25 cellular contexts compared by ENCODE assay signal in the genomic region with DNA sequence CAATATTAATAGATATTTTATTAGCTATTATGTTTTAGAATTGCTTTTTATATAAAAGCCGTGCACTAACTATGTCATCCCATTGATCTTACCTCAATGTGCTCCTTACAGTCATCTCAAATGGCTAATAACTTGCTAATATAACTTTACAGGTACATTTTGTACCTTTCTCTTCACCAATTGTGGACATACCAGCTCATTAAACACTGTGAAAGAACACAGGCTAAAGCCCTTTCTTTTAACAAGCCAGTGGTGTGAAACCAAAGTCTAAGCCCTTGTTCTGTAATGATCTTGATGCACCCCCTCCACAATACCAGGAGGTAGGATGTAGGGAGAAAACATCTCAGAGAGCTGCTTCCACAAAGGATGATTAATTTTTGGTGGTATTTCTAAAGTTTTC.
"Had no signal": no experiment of that assay in that cellular context is flagged by ENCODE, and none has a peak within 500 bp of the region (broad histone marks: within the 10 kb centered on the region; RNA-seq: fewer than 3 reads in every experiment).

No MANE protein-coding gene starts in this region.

- ATAC-seq: effector memory CD8-positive, alpha-beta T cell; esophagus mucosa; foreskin keratinocyte; gastrocnemius medialis; gastroesophageal sphincter; heart left ventricle; heart right ventricle had no signal

- H3K36me3 ChIP-seq: colonic mucosa, esophagus muscularis mucosa, esophagus squamous epithelium, gastrocnemius medialis, gastroesophageal sphincter, heart left ventricle, heart right ventricle had no signal

- H3K9me3 ChIP-seq: colonic mucosa, gastrocnemius medialis had no signal

- H3K4me3 ChIP-seq: colonic mucosa, coronary artery, dorsolateral prefrontal cortex, esophagus muscularis mucosa, esophagus squamous epithelium, gastrocnemius medialis, gastroesophageal sphincter, heart left ventricle, heart right ventricle had no signal

- H3K27me3 ChIP-seq: colonic mucosa, dorsolateral prefrontal cortex, esophagus muscularis mucosa, esophagus squamous epithelium, foreskin keratinocyte, gastrocnemius medialis, gastroesophageal sphincter, heart left ventricle, heart right ventricle had no signal

- DNase-seq: colonic mucosa; cortex of kidney; dermis blood vessel endothelial cell; dorsolateral prefrontal cortex; effector CD4-positive, alpha-beta T cell; effector CD8-positive, alpha-beta T cell; effector memory CD4-positive, alpha-beta T cell; effector memory CD8-positive, alpha-beta T cell; endodermal cell; erythroblast; esophagus squamous epithelium; foreskin fibroblast; foreskin keratinocyte; foreskin melanocyte; gastrocnemius medialis; glutamatergic neuron; head of caudate nucleus; heart left ventricle; heart right ventricle had no signal

- H3K27me3 Mint-ChIP-seq: dendritic cell treated with granulocyte-macrophage colony-stimulating factor and Interleukin-4, amounts not matched to agents 40 ng/mL and 50 ng/mL, for 4 days; effector memory CD8-positive, alpha-beta T cell had no signal

- H3K4me1 ChIP-seq: colonic mucosa, esophagus squamous epithelium, foreskin keratinocyte, gastrocnemius medialis, heart left ventricle, heart right ventricle had no signal

- H3K4me3 Mint-ChIP-seq: dendritic cell treated with granulocyte-macrophage colony-stimulating factor and Interleukin-4, amounts not matched to agents 40 ng/mL and 50 ng/mL, for 4 days; effector memory CD8-positive, alpha-beta T cell; endodermal cell had no signal

- H3K27ac Mint-ChIP-seq: dendritic cell treated with granulocyte-macrophage colony-stimulating factor and Interleukin-4, amounts not matched to agents 40 ng/mL and 50 ng/mL, for 4 days; effector memory CD8-positive, alpha-beta T cell; endodermal cell had no signal

- H3K27ac ChIP-seq: colonic mucosa, coronary artery, dorsolateral prefrontal cortex, epithelial cell of prostate, esophagus muscularis mucosa, esophagus squamous epithelium, foreskin keratinocyte, gastrocnemius medialis, gastroesophageal sphincter, heart left ventricle, heart right ventricle had no signal
